ENCODE assay signal across 8 cellular contexts in genomic region chr5:8458038-8458383, GRCh38.
DNase-seq lines count a peak whose midpoint lies in the region; ATAC-seq and TF ChIP-seq lines count a peak whose summit lies in the region.

No MANE protein-coding gene starts in this region.

- H3K4me3 ChIP-seq in HFF-Myc (replicated peaks; ENCODE audit: low read depth, low read length) (peak overlapping the region; percentile 60), SJCRH30 (peak overlapping the region; percentile 99)

- H3K9me3 Mint-ChIP-seq in natural killer cell: peaks cover 2 to 3% of the 10 kb centered on the region in 2 donors

- H3K4me3 Mint-ChIP-seq in natural killer cell: peak overlapping the region; percentile 87

- peaks cover 4% of the 10 kb centered on the region for H3K4me1 ChIP-seq in SJCRH30

- H3K27ac ChIP-seq in SJCRH30: peak overlapping the region; percentile 84
- H3K27ac ChIP-seq in epithelial cell of prostate: peak overlapping the region; percentile 68

- H3K27ac Mint-ChIP-seq in natural killer cell: peak overlapping the region; percentile 58 to 88

- H3K4me1 Mint-ChIP-seq in natural killer cell: peaks cover 8 to 17% of the 10 kb centered on the region in 2 donors

- TF ChIP-seq CTCF in HFF-Myc (IDR thresholded peaks at IDR 0.05; ENCODE audit: low read depth, low read length, missing control alignments): no peak
- TF ChIP-seq CTCF in natural killer cell (IDR thresholded peaks at IDR 0.05): no peak

- no peaks in the 10 kb centered on the region for H3K9me3 ChIP-seq in SJCRH30 (replicated peaks)

- H3K36me3 Mint-ChIP-seq in natural killer cell: no peaks in the 10 kb centered on the region

- H3K36me3 ChIP-seq in SJCRH30: peaks cover 3% of the 10 kb centered on the region; the same call in 1 of the 2 replicates

- intact Hi-C loops in natural killer cell (cut with micrococcal nuclease): no loop called here

- no peaks in the 10 kb centered on the region for H3K27me3 ChIP-seq in SJCRH30

- ATAC-seq in GM18498 (IDR thresholded peaks at IDR 0.05; ENCODE audit: unreplicated experiment) (peak; percentile 19), natural killer cell (peak in 1 of 3 donors; percentile 4)

- no peaks in the 10 kb centered on the region for H3K27me3 Mint-ChIP-seq in natural killer cell (ENCODE audit: low read depth in 2 of 2)

- no peak for DNase-seq in HFF-Myc (ENCODE audit: extremely low read depth, low read depth)
- DNase-seq in SJCRH30: peak; percentile 5 to 21
- no peak for DNase-seq in epithelial cell of prostate (ENCODE audit: low read depth, low spot score)
- DNase-seq in natural killer cell: no peak
- DNase-seq in NCI-H187 treated with DMSO at 0.1 percent for 48 hours (lab: John Stamatoyannopoulos, UW): no peak
- DNase-seq in central memory CD4-positive, alpha-beta T cell: no peak
- no peak for DNase-seq in SHP77 treated with DMSO at 0.1 percent for 48 hours (lab: John Stamatoyannopoulos, UW)

Comparison
In these comparisons a context has a peak if more than half of its experiments do, and no peak if none do; other contexts are left out.
1. DNase-seq: peak in SJCRH30 (2 of 2); none in HFF-Myc (single experiment), epithelial cell of prostate (single experiment), natural killer cell (single experiment), NCI-H187 treated with DMSO at 0.1 percent for 48 hours (single experiment), central memory CD4-positive, alpha-beta T cell (single experiment) and SHP77 treated with DMSO at 0.1 percent for 48 hours (single experiment).